29 cellular contexts compared by ENCODE assay signal in the genomic region with DNA sequence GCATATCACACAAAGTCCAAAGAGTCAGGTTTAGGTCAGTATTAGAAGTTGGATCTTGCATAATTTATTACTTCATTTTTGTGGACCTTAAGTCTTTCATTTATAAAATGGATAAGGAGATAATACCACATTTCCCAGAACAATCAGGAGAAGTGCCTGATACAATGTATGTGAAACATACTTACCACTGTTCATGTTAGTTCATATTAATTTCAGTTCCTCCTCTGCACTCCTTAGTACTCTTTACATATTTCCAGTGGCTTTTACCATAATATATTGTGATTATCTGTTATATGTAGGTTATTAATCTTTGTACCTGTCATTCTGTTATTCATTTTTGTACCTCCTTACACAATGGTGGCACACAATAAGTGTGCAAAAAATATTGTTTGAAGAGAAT.
"Had no signal": no experiment of that assay in that cellular context is flagged by ENCODE, and none has a peak within 500 bp of the region (broad histone marks: within the 10 kb centered on the region; RNA-seq: fewer than 3 reads in every experiment).

No MANE protein-coding gene starts in this region.

- H2AFZ ChIP-seq: PC-9 had no signal

- DNase-seq: activated B cell treated with CpG ODN at 0.5 μM for 24 hours; activated CD4-positive, alpha-beta memory T cell treated with anti-CD3 and anti-CD28 coated beads, Interleukin-2, amount 10 ng/mL, durations not matched to agents 7 days and 5 days; activated CD4-positive, alpha-beta T cell treated with anti-CD3 and anti-CD28 coated beads for 1 hour; activated CD4-positive, alpha-beta T cell treated with anti-CD3 and anti-CD28 coated beads, Interleukin-2, amount 10 ng/mL, durations not matched to agents 7 days and 5 days; activated gamma-delta T cell; activated naive CD4-positive, alpha-beta T cell treated with anti-CD3 and anti-CD28 coated beads for 36 hours; activated T-cell treated with anti-CD3 and anti-CD28 coated beads for 4 hours; activated T-cell treated with anti-CD3 and anti-CD28 coated beads, Interleukin-2, amount 50 U/mL, for 48 hours; amygdala; Karpas-422; MM.1S; NCI-H1105; NCI-H1436; NCI-H1694 treated with DMSO at 0.1 percent for 48 hours; NCI-H2029 treated with DMSO at 0.1 percent for 48 hours; NCI-H345; NCI-H510A; NK-92 treated with Interleukin-12 subunit alpha and Interleukin-12 subunit beta, amount 100 ng/mL, for 24 hours; PC-9; SK-N-SH; SW 1271 had no signal

- H3K27me3 ChIP-seq: SJCRH30 had no signal

- H3K4me1 Mint-ChIP-seq: activated CD4-positive, alpha-beta memory T cell treated with anti-CD3 and anti-CD28 coated beads, Interleukin-2, amount 10 ng/mL, durations not matched to agents 7 days and 5 days; activated CD4-positive, alpha-beta T cell treated with anti-CD3 and anti-CD28 coated beads, Interleukin-2, amount 10 ng/mL, durations not matched to agents 7 days and 5 days; activated T-helper 17 cell treated with anti-CD3 and anti-CD28 coated beads, Interleukin-2, amount 50 U/mL, for 72 hours had no signal

- H3K4me3 ChIP-seq: K562, PC-9, SJCRH30 had no signal

- ATAC-seq: activated T-helper 17 cell treated with anti-CD3 and anti-CD28 coated beads, Interleukin-2, amount 50 U/mL, for 72 hours; K562 had no signal

- H3K9ac ChIP-seq: SK-N-SH had no signal

- H3K36me3 Mint-ChIP-seq: brain had no signal

- H3K4me3 Mint-ChIP-seq: activated B cell treated with CpG ODN at 0.5 μM for 24 hours; activated CD4-positive, alpha-beta memory T cell treated with anti-CD3 and anti-CD28 coated beads, Interleukin-2, amount 10 ng/mL, durations not matched to agents 7 days and 5 days; activated CD4-positive, alpha-beta T cell treated with anti-CD3 and anti-CD28 coated beads, Interleukin-2, amount 10 ng/mL, durations not matched to agents 7 days and 5 days; activated naive CD4-positive, alpha-beta T cell treated with anti-CD3 and anti-CD28 coated beads for 36 hours; activated naive CD8-positive, alpha-beta T cell; activated T-helper 17 cell treated with anti-CD3 and anti-CD28 coated beads, Interleukin-2, amount 50 U/mL, for 72 hours; brain; central memory CD8-positive, alpha-beta T cell; T-helper 1 cell treated with Interleukin-12 subunit alpha and Interleukin-12 subunit beta and Interleukin-4 antibody, amounts not matched to agents 30 μg/mL and 1 μg/mL, for 36 hours had no signal

- FAIRE-seq: astrocyte, K562 had no signal

- H3K9me3 Mint-ChIP-seq: activated B cell treated with CpG ODN at 0.5 μM for 24 hours; activated CD4-positive, alpha-beta memory T cell treated with anti-CD3 and anti-CD28 coated beads, Interleukin-2, amount 10 ng/mL, durations not matched to agents 7 days and 5 days; activated CD4-positive, alpha-beta T cell treated with anti-CD3 and anti-CD28 coated beads, Interleukin-2, amount 10 ng/mL, durations not matched to agents 7 days and 5 days; activated naive CD4-positive, alpha-beta T cell treated with anti-CD3 and anti-CD28 coated beads for 36 hours; activated T-helper 17 cell treated with anti-CD3 and anti-CD28 coated beads, Interleukin-2, amount 50 U/mL, for 72 hours; brain; central memory CD8-positive, alpha-beta T cell; T-helper 1 cell treated with Interleukin-12 subunit alpha and Interleukin-12 subunit beta and Interleukin-4 antibody, amounts not matched to agents 30 μg/mL and 1 μg/mL, for 36 hours had no signal

- H3K9me3 ChIP-seq: SJCRH30, SK-N-SH had no signal

- H3K27me3 Mint-ChIP-seq: activated B cell treated with CpG ODN at 0.5 μM for 24 hours; activated CD4-positive, alpha-beta memory T cell treated with anti-CD3 and anti-CD28 coated beads, Interleukin-2, amount 10 ng/mL, durations not matched to agents 7 days and 5 days; activated CD4-positive, alpha-beta T cell treated with anti-CD3 and anti-CD28 coated beads, Interleukin-2, amount 10 ng/mL, durations not matched to agents 7 days and 5 days; activated naive CD8-positive, alpha-beta T cell; activated T-helper 17 cell treated with anti-CD3 and anti-CD28 coated beads, Interleukin-2, amount 50 U/mL, for 72 hours; brain; central memory CD8-positive, alpha-beta T cell had no signal

- H3K36me3 ChIP-seq: SJCRH30 had no signal

- H3K27ac ChIP-seq: PC-9, SJCRH30 had no signal

- H3K4me2 ChIP-seq: PC-9, SK-N-SH had no signal

- H3K27ac Mint-ChIP-seq: activated CD4-positive, alpha-beta memory T cell treated with anti-CD3 and anti-CD28 coated beads, Interleukin-2, amount 10 ng/mL, durations not matched to agents 7 days and 5 days; activated CD4-positive, alpha-beta T cell treated with anti-CD3 and anti-CD28 coated beads, Interleukin-2, amount 10 ng/mL, durations not matched to agents 7 days and 5 days; activated naive CD4-positive, alpha-beta T cell treated with anti-CD3 and anti-CD28 coated beads for 36 hours; activated naive CD8-positive, alpha-beta T cell; activated T-helper 17 cell treated with anti-CD3 and anti-CD28 coated beads, Interleukin-2, amount 50 U/mL, for 72 hours; brain; T-helper 1 cell treated with Interleukin-12 subunit alpha and Interleukin-12 subunit beta and Interleukin-4 antibody, amounts not matched to agents 30 μg/mL and 1 μg/mL, for 36 hours had no signal
